ENCODE assay signal across 12 cellular contexts in genomic region chr19:843180-843835, GRCh38. TPM values are rescaled to one million over a fixed set of nuclear protein-coding genes. Genes with fewer than 3 reads are reported as not detected.
DNase-seq lines count a peak whose midpoint lies in the region; ATAC-seq and TF ChIP-seq lines count a peak whose summit lies in the region.
"Had no signal": no experiment of that assay in that cellular context is flagged by ENCODE, and none has a peak within 500 bp of the region (broad histone marks: within the 10 kb centered on the region; RNA-seq: fewer than 3 reads in every experiment).

No MANE protein-coding gene starts in this region.

- H3K9me3 ChIP-seq in thoracic aorta = no peaks in the 10 kb centered on the region
- H3K9me3 ChIP-seq: BLaER1 treated with 17β-estradiol and CSF1 and Interleukin-3, amounts not matched to agents 10 nM and 100 nM; SJSA1 had no signal

- DNase-seq in NCI-H82 (lab: John Stamatoyannopoulos, UW) = peak; percentile 29
- DNase-seq in NCI-H82 treated with DMSO at 0.1 percent for 48 hours (lab: John Stamatoyannopoulos, UW; ENCODE audit: unreplicated experiment) = no peak
- DNase-seq in activated CD8-positive, alpha-beta T cell treated with anti-CD3 and anti-CD28 coated beads for 36 hours = no peak
- DNase-seq in iPS-NIHi11 (ENCODE audit: low spot score) = peak; percentile 62
- no peak for DNase-seq in thoracic aorta (ENCODE audit: low spot score)
- no peak for DNase-seq in T-helper 2 cell treated with Interferon-gamma antibody and Interleukin-4, amounts not matched to agents 5 μg/mL and 100 μg/mL, for 36 hours (ENCODE audit: low spot score)
- DNase-seq in stimulated activated CD8-positive, alpha-beta memory T cell treated with anti-CD3 and anti-CD28 coated beads, Interleukin-4, amount 100 ng/mL, for 48 hours = no peak
- DNase-seq: activated effector memory CD4-positive, alpha-beta T cell treated with anti-CD3 and anti-CD28 coated beads, Interleukin-2, amount 50 U/mL, for 16 hours had no signal

- POLR2A ChIA-PET in activated CD8-positive, alpha-beta T cell treated with anti-CD3 and anti-CD28 coated beads for 36 hours (lab: Charles Lee) = interaction anchor here (0.6 kb wide), 1 partner anchor 41 kb away, joined by 3 read pairs; no protein-coding TSS in a partner anchor

- ATAC-seq in activated CD8-positive, alpha-beta T cell treated with anti-CD3 and anti-CD28 coated beads for 36 hours = peak; percentile 34
- ATAC-seq in thoracic aorta (ENCODE audit: insufficient number of reproducible peaks, low FRiP score, low read depth) (no peak), HG03095 (IDR thresholded peaks at IDR 0.05; ENCODE audit: unreplicated experiment) (no peak)

- CTCF ChIA-PET in activated CD8-positive, alpha-beta T cell treated with anti-CD3 and anti-CD28 coated beads for 36 hours (lab: Charles Lee) = no interaction called here

- peaks cover 16% of the 10 kb centered on the region for H3K27me3 ChIP-seq in thoracic aorta (replicated peaks; ENCODE audit: insufficient read depth)

- H3K4me1 ChIP-seq in thoracic aorta (ENCODE audit: control insufficient read depth in 1 of 2, low read depth in 2 of 2) = peaks cover 5 to 9% of the 10 kb centered on the region in 2 donors

- intact Hi-C loops in activated CD8-positive, alpha-beta T cell treated with anti-CD3 and anti-CD28 coated beads for 36 hours (cut with micrococcal nuclease) = no loop called here

- no peak for TF ChIP-seq CTCF in activated CD8-positive, alpha-beta T cell treated with anti-CD3 and anti-CD28 coated beads for 36 hours (IDR thresholded peaks at IDR 0.05)
- no peak for TF ChIP-seq CTCF in thoracic aorta (IDR thresholded peaks at IDR 0.05)

- no peak overlapping the region for H3K4me3 Mint-ChIP-seq in activated CD8-positive, alpha-beta T cell treated with anti-CD3 and anti-CD28 coated beads for 36 hours
- H3K4me3 Mint-ChIP-seq in T-helper 2 cell treated with Interferon-gamma antibody and Interleukin-4, amounts not matched to agents 5 μg/mL and 100 μg/mL, for 36 hours = no peak overlapping the region

- peaks cover 3% of the 10 kb centered on the region for H3K4me1 Mint-ChIP-seq in activated CD8-positive, alpha-beta T cell treated with anti-CD3 and anti-CD28 coated beads for 36 hours (ENCODE audit: low read depth)
- H3K4me1 Mint-ChIP-seq in T-helper 2 cell treated with Interferon-gamma antibody and Interleukin-4, amounts not matched to agents 5 μg/mL and 100 μg/mL, for 36 hours (ENCODE audit: low read depth) = no peaks in the 10 kb centered on the region

- no peak overlapping the region for H3K27ac Mint-ChIP-seq in activated CD8-positive, alpha-beta T cell treated with anti-CD3 and anti-CD28 coated beads for 36 hours
- no peak overlapping the region for H3K27ac Mint-ChIP-seq in T-helper 2 cell treated with Interferon-gamma antibody and Interleukin-4, amounts not matched to agents 5 μg/mL and 100 μg/mL, for 36 hours

- H3K36me3 Mint-ChIP-seq in activated CD8-positive, alpha-beta T cell treated with anti-CD3 and anti-CD28 coated beads for 36 hours (ENCODE audit: low read depth) = no peaks in the 10 kb centered on the region
- H3K36me3 Mint-ChIP-seq in T-helper 2 cell treated with Interferon-gamma antibody and Interleukin-4, amounts not matched to agents 5 μg/mL and 100 μg/mL, for 36 hours (ENCODE audit: low read depth) = no peaks in the 10 kb centered on the region

- H3K27ac ChIP-seq in thoracic aorta = no peak overlapping the region
- H3K27ac ChIP-seq: BLaER1 treated with 17β-estradiol and CSF1 and Interleukin-3, amounts not matched to agents 10 nM and 100 nM; SJSA1 had no signal

- no peaks in the 10 kb centered on the region for H3K36me3 ChIP-seq in thoracic aorta
- H3K36me3 ChIP-seq: BLaER1 treated with 17β-estradiol and CSF1 and Interleukin-3, amounts not matched to agents 10 nM and 100 nM; SJSA1 had no signal

- H3K4me3 ChIP-seq in thoracic aorta = peak overlapping the region; percentile 35
- H3K4me3 ChIP-seq: BLaER1 treated with 17β-estradiol and CSF1 and Interleukin-3, amounts not matched to agents 10 nM and 100 nM; SJSA1 had no signal

- peaks cover 33% of the 10 kb centered on the region for H3K27me3 Mint-ChIP-seq in activated CD8-positive, alpha-beta T cell treated with anti-CD3 and anti-CD28 coated beads for 36 hours
- H3K27me3 Mint-ChIP-seq in T-helper 2 cell treated with Interferon-gamma antibody and Interleukin-4, amounts not matched to agents 5 μg/mL and 100 μg/mL, for 36 hours (ENCODE audit: low read depth) = peaks cover 16% of the 10 kb centered on the region

- no peaks in the 10 kb centered on the region for H3K9me3 Mint-ChIP-seq in activated CD8-positive, alpha-beta T cell treated with anti-CD3 and anti-CD28 coated beads for 36 hours
- H3K9me3 Mint-ChIP-seq in T-helper 2 cell treated with Interferon-gamma antibody and Interleukin-4, amounts not matched to agents 5 μg/mL and 100 μg/mL, for 36 hours = no peaks in the 10 kb centered on the region

RNA-seq across cellular contexts. Expression of gene PRTN3, which starts 2.5 kb away (rescaled TPM):
- not detected for total RNA-seq in activated CD8-positive, alpha-beta T cell treated with anti-CD3 and anti-CD28 coated beads for 36 hours
- not detected for total RNA-seq in thoracic aorta
- total RNA-seq: renal cortical epithelial cell, SJSA1 had no signal

RNA-seq across cellular contexts. Expression of gene ELANE, which starts 8.8 kb away (rescaled TPM):
- not detected for total RNA-seq in activated CD8-positive, alpha-beta T cell treated with anti-CD3 and anti-CD28 coated beads for 36 hours
- total RNA-seq in thoracic aorta = under 1 TPM in 1 of 2 donors, not detected in 1; 0.41 TPM
- total RNA-seq: renal cortical epithelial cell, SJSA1 had no signal

RNA-seq across cellular contexts. Expression of gene AZU1, which starts 15.7 kb away (rescaled TPM):
- total RNA-seq in activated CD8-positive, alpha-beta T cell treated with anti-CD3 and anti-CD28 coated beads for 36 hours = not detected
- 1 to 10 TPM in 1 of 2 donors, not detected in 1; 1.1 TPM for total RNA-seq in thoracic aorta
- total RNA-seq: renal cortical epithelial cell, SJSA1 had no signal

RNA-seq across cellular contexts. Expression of gene CFD, which starts 16.2 kb away (rescaled TPM):
- 1 to 10 TPM in 1 of 2 experiments, under 1 TPM in 1; 0.60 to 1.4 TPM for total RNA-seq in activated CD8-positive, alpha-beta T cell treated with anti-CD3 and anti-CD28 coated beads for 36 hours
- 100 to 1,000 TPM; 472 to 781 TPM for total RNA-seq in thoracic aorta

RNA-seq across cellular contexts. Expression of gene PLPPR3, which starts 21.6 kb away (rescaled TPM):
- not detected for total RNA-seq in activated CD8-positive, alpha-beta T cell treated with anti-CD3 and anti-CD28 coated beads for 36 hours
- total RNA-seq in thoracic aorta = not detected

Comparison
In these comparisons a context has a peak if more than half of its experiments do, and no peak if none do; other contexts are left out.
1. DNase-seq: peak in NCI-H82 (single experiment) and iPS-NIHi11 (single experiment); none in NCI-H82 treated with DMSO at 0.1 percent for 48 hours (single experiment), activated CD8-positive, alpha-beta T cell treated with anti-CD3 and anti-CD28 coated beads for 36 hours (single experiment), thoracic aorta (single experiment), T-helper 2 cell treated with Interferon-gamma antibody and Interleukin-4, amounts not matched to agents 5 μg/mL and 100 μg/mL, for 36 hours (single experiment) and stimulated activated CD8-positive, alpha-beta memory T cell treated with anti-CD3 and anti-CD28 coated beads, Interleukin-4, amount 100 ng/mL, for 48 hours (single experiment).